ENCODE assay signal across 21 cellular contexts in the genomic region with DNA sequence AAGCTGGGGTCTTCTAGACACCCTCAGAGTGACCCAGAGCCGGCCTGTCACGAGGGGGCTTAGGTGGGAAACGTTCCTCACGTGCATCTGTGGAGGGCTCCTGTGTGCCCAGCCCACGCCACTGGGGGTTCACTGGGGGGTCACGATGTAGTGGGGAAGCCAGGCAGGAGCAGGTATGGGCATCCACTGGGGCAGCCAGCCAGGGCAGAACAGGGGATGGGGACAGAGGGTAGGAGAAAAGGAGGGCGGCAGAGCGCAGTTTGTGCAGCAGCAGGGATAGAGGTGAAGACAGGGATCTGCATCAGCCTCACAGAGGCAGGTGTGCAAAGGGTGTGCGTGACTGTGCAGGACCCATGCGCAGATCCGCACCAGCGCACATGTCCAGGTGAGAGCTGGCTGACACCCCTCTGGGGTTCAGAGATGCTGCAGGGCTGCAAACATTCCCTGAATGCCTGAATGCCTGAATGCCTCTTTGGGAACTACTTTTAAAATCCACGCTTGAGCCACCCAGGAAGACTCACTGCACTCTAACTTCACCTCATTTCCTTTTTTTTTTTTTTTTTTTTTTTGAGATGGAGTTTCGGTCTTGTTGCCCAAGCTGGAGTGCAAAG. TPM values are rescaled to one million over a fixed set of nuclear protein-coding genes. Genes with fewer than 3 reads are reported as not detected.
DNase-seq lines count a peak whose midpoint lies in the region; ATAC-seq and TF ChIP-seq lines count a peak whose summit lies in the region.
"Had no signal": no experiment of that assay in that cellular context is flagged by ENCODE, and none has a peak within 500 bp of the region (broad histone marks: within the 10 kb centered on the region; RNA-seq: fewer than 3 reads in every experiment).

No MANE protein-coding gene starts in this region.

- H3K36me3 ChIP-seq in mammary epithelial cell (ENCODE audit: insufficient read depth, low read length): peaks cover 31% of the 10 kb centered on the region
- peaks cover 65 to 77% of the 10 kb centered on the region in 2 donors for H3K36me3 ChIP-seq in ascending aorta
- peaks cover 64 to 66% (median 65%) of the 10 kb centered on the region in 3 donors for H3K36me3 ChIP-seq in tibial artery

- POLR2A ChIA-PET in MCF 10A (lab: Yijun Ruan, JAX): interaction anchor here (1.9 kb wide), 1 partner anchor 11 kb away, joined by 6 read pairs; no protein-coding TSS in a partner anchor
- POLR2A ChIA-PET in naive thymus-derived CD8-positive, alpha-beta T cell (lab: Charles Lee): interaction anchor here (0.6 to 1.3 kb wide), 4 partner anchors 10 to 389 kb away, joined by 3 to 5 read pairs (median 4); a partner anchor contains a TSS

- no peak overlapping the region for H2AFZ ChIP-seq in mammary epithelial cell (ENCODE audit: low read depth, low read length)

- H3K4me3 Mint-ChIP-seq in MCF 10A (ENCODE audit: unreplicated experiment): no peak overlapping the region
- peak overlapping the region in 1 of 10 donors; percentile 26 for H3K4me3 Mint-ChIP-seq in naive thymus-derived CD8-positive, alpha-beta T cell

- in situ Hi-C loops in mammary epithelial cell (cut with MboI; ENCODE audit: low sequenced_read_pairs in 2 of 2): no loop called here

- H3K27ac ChIP-seq in mammary epithelial cell (ENCODE audit: insufficient read depth, low read depth, low read length) (no peak overlapping the region), ascending aorta (peak overlapping the region; percentile 80 to 98), tibial artery (peak overlapping the region; percentile 51 to 99)

- BruUV-seq in MCF 10A (replicated peaks; lab: Mats Ljungman, UMichigan): no TSS peak
- BruUV-seq in mammary epithelial cell (replicated peaks; lab: Mats Ljungman, UMichigan): no TSS peak

- CTCF ChIA-PET in MCF 10A (lab: Yijun Ruan, JAX) (interaction anchor here (1.1 to 7.3 kb wide), 3 partner anchors 7 to 77 kb away, joined by 4 to 160 read pairs (median 5); a partner anchor contains a TSS), mammary epithelial cell (lab: Charles Lee; ENCODE audit: low non-redundant PET) (no interaction called here)

- WGBS in mammary epithelial cell (ENCODE audit: low coverage, missing lambda C conversion rate): 94% methylated on average over 10 of the region's 14 CpGs

- H3K4me1 Mint-ChIP-seq in MCF 10A (ENCODE audit: insufficient read depth, unreplicated experiment): peaks cover 23% of the 10 kb centered on the region
- peaks cover 24 to 61% (median 41%) of the 10 kb centered on the region in 4 donors for H3K4me1 Mint-ChIP-seq in naive thymus-derived CD8-positive, alpha-beta T cell

- H3K9me3 ChIP-seq in mammary epithelial cell (replicated peaks; ENCODE audit: insufficient read depth, low read length): no peaks in the 10 kb centered on the region
- H3K9me3 ChIP-seq in ascending aorta: no peaks in the 10 kb centered on the region
- H3K9me3 ChIP-seq in tibial artery: no peaks in the 10 kb centered on the region
- H3K9me3 ChIP-seq: esophagus squamous epithelium, vagina had no signal

- dilution Hi-C loops in mammary epithelial cell (cut with HindIII; ENCODE audit: low sequenced_read_pairs): no loop called here

- H3K9me3 Mint-ChIP-seq in MCF 10A (ENCODE audit: unreplicated experiment): no peaks in the 10 kb centered on the region
- H3K9me3 Mint-ChIP-seq in naive thymus-derived CD8-positive, alpha-beta T cell: no peaks in the 10 kb centered on the region

- H3K4me2 ChIP-seq in mammary epithelial cell (ENCODE audit: insufficient read depth, low read depth, low read length): no peak overlapping the region

- no peaks in the 10 kb centered on the region for H4K20me1 ChIP-seq in mammary epithelial cell (ENCODE audit: insufficient read depth, low read length)

- H3K9ac ChIP-seq in mammary epithelial cell (ENCODE audit: insufficient read depth, low read length): no peak overlapping the region

- peaks cover 41% of the 10 kb centered on the region for H3K4me1 ChIP-seq in mammary epithelial cell (ENCODE audit: insufficient read depth, low read length)
- peaks cover 32 to 52% of the 10 kb centered on the region in 2 donors for H3K4me1 ChIP-seq in ascending aorta
- peaks cover 9 to 77% (median 45%) of the 10 kb centered on the region in 4 donors for H3K4me1 ChIP-seq in tibial artery

- no peak for ATAC-seq in naive thymus-derived CD8-positive, alpha-beta T cell
- ATAC-seq: left colon had no signal

- intact Hi-C loops in MCF 10A (cut with micrococcal nuclease) (no loop called here), mammary epithelial cell (cut with micrococcal nuclease) (no loop called here), ascending aorta (cut with DNase I) (no loop called here), tibial artery (cut with DNase I; ENCODE audit: low total_unique reads) (no loop called here)

- peak overlapping the region; percentile 74 for H3K27ac Mint-ChIP-seq in MCF 10A (ENCODE audit: low read depth, unreplicated experiment)
- peak overlapping the region in 7 of 10 donors; percentile 27 to 85 (median 60) for H3K27ac Mint-ChIP-seq in naive thymus-derived CD8-positive, alpha-beta T cell

- no peaks in the 10 kb centered on the region for H3K27me3 Mint-ChIP-seq in MCF 10A (ENCODE audit: insufficient read depth, unreplicated experiment)
- H3K27me3 Mint-ChIP-seq in naive thymus-derived CD8-positive, alpha-beta T cell: no peaks in the 10 kb centered on the region

- H3K27me3 ChIP-seq in mammary epithelial cell (ENCODE audit: insufficient read depth, low read length) (no peaks in the 10 kb centered on the region), ascending aorta (no peaks in the 10 kb centered on the region), tibial artery (no peaks in the 10 kb centered on the region)
- H3K27me3 ChIP-seq: esophagus squamous epithelium, vagina had no signal

- no peak for DNase-seq in MCF 10A (ENCODE audit: unreplicated experiment)
- no peak for DNase-seq in mammary epithelial cell
- no peak for DNase-seq in ascending aorta (ENCODE audit: low spot score in 2 of 2)
- no peak for DNase-seq in naive thymus-derived CD8-positive, alpha-beta T cell
- DNase-seq in tibial artery: no peak
- no peak for DNase-seq in SW 1271 (lab: John Stamatoyannopoulos, UW)
- DNase-seq in Ammon's horn (ENCODE audit: low spot score): no peak
- no peak for DNase-seq in NCI-H446 (lab: John Stamatoyannopoulos, UW)
- DNase-seq: activated CD4-positive, alpha-beta T cell treated with anti-CD3 and anti-CD28 coated beads, Interleukin-2, amount 50 U/mL, for 4 hours; activated naive CD4-positive, alpha-beta T cell; anterior cingulate cortex; C1 segment of cervical spinal cord; esophagus squamous epithelium; left colon; NCI-H146; NCI-H774; OCI-M1; SHP77; stimulated activated CD4-positive, alpha-beta T cell treated with anti-CD3 and anti-CD28 coated beads, Interleukin-4, amount 100 ng/mL, for 1 hour had no signal

- H3K4me3 ChIP-seq in mammary epithelial cell (replicated peaks in 1 of 3; ENCODE audit: insufficient read depth in 1 of 3, low read depth in 2 of 3, low read length in 3 of 3): no peak overlapping the region
- H3K4me3 ChIP-seq in ascending aorta: no peak overlapping the region
- no peak overlapping the region for H3K4me3 ChIP-seq in tibial artery
- H3K4me3 ChIP-seq: esophagus squamous epithelium, vagina had no signal

- peaks cover 82% of the 10 kb centered on the region for H3K36me3 Mint-ChIP-seq in MCF 10A (ENCODE audit: insufficient read depth, unreplicated experiment)
- H3K36me3 Mint-ChIP-seq in naive thymus-derived CD8-positive, alpha-beta T cell: peaks cover 0 to 54% (median 7%) of the 10 kb centered on the region in 3 donors

- peaks cover 98% of the 10 kb centered on the region for H3K79me2 ChIP-seq in mammary epithelial cell (ENCODE audit: insufficient read depth, low read length)

- TF ChIP-seq CTCF in MCF 10A (IDR thresholded peaks at IDR 0.05; ENCODE audit: unreplicated experiment): no peak
- TF ChIP-seq CTCF in mammary epithelial cell (conservative IDR thresholded peaks at IDR 0.05 in 1 of 2, IDR thresholded peaks at IDR 0.05 in 1 of 2; ENCODE audit: extremely low read depth in 1 of 2, insufficient read depth in 1 of 2, low read depth in 1 of 2, low read length in 2 of 2): no peak
- no peak for TF ChIP-seq CTCF in ascending aorta (IDR thresholded peaks at IDR 0.05)
- TF ChIP-seq CTCF in tibial artery (IDR thresholded peaks at IDR 0.05): no peak

RNA-seq across cellular contexts. Expression of a gene that starts 10.0 kb away (rescaled TPM):
- total RNA-seq in MCF 10A (2022) (13.0 and 23.1 TPM in 2 replicates), mammary epithelial cell (10 to 100 TPM; 15.7 to 29.8 TPM), ascending aorta (45.8 TPM)
- 33.4 TPM for polyA plus RNA-seq in mammary epithelial cell
- polyA minus RNA-seq in mammary epithelial cell: 61.1 TPM
- total RNA-seq in naive thymus-derived CD8-positive, alpha-beta T cell: 10 to 100 TPM; 33.6 to 40.5 TPM
- polyA plus RNA-seq in naive thymus-derived CD8-positive, alpha-beta T cell: 100 to 1,000 TPM; 108 to 119 (median 109) TPM

RNA-seq across cellular contexts. Expression of a gene that starts 10.4 kb away (rescaled TPM):
- total RNA-seq in MCF 10A (2022) (95.7 and 98.7 TPM in 2 replicates), mammary epithelial cell (10 to 100 TPM; 80.2 to 87.6 TPM), ascending aorta (73.7 TPM)
- polyA plus RNA-seq in mammary epithelial cell: 112 TPM
- polyA minus RNA-seq in mammary epithelial cell: 85.9 TPM
- 10 to 100 TPM; 57.0 to 61.6 TPM for total RNA-seq in naive thymus-derived CD8-positive, alpha-beta T cell
- 10 to 100 TPM; 77.0 to 93.6 (median 89.7) TPM for polyA plus RNA-seq in naive thymus-derived CD8-positive, alpha-beta T cell

RNA-seq across cellular contexts. Expression of a gene that starts 11.9 kb away (rescaled TPM):
- total RNA-seq in MCF 10A (2022) (96.8 and 107 TPM in 2 replicates), mammary epithelial cell (100 to 1,000 TPM; 260 to 312 TPM), ascending aorta (320 TPM)
- 349 TPM for polyA plus RNA-seq in mammary epithelial cell
- 644 TPM for polyA minus RNA-seq in mammary epithelial cell
- 100 to 1,000 TPM in 1 of 2 experiments, 10 to 100 TPM in 1; 95.1 to 100 TPM for total RNA-seq in naive thymus-derived CD8-positive, alpha-beta T cell
- polyA plus RNA-seq in naive thymus-derived CD8-positive, alpha-beta T cell: 100 to 1,000 TPM in 1 of 3 donors, 10 to 100 TPM in 2; 75.8 to 114 (median 80.3) TPM
- polyA plus RNA-seq: neural cell had no signal

RNA-seq across cellular contexts. Expression of a gene that starts 19.6 kb away (rescaled TPM):
- total RNA-seq in MCF 10A (2022) (0.16 TPM in 1 of 2 replicates, not detected in the other), mammary epithelial cell (under 1 TPM; 0.49 to 0.83 TPM), ascending aorta (not detected)
- 0.03 TPM for polyA plus RNA-seq in mammary epithelial cell
- polyA minus RNA-seq in mammary epithelial cell: not detected
- 1 to 10 TPM; 1.1 to 1.4 TPM for total RNA-seq in naive thymus-derived CD8-positive, alpha-beta T cell
- polyA plus RNA-seq in naive thymus-derived CD8-positive, alpha-beta T cell: under 1 TPM; 0.14 to 0.41 (median 0.28) TPM
- polyA plus RNA-seq: neural cell had no signal
